In the genomic region with DNA sequence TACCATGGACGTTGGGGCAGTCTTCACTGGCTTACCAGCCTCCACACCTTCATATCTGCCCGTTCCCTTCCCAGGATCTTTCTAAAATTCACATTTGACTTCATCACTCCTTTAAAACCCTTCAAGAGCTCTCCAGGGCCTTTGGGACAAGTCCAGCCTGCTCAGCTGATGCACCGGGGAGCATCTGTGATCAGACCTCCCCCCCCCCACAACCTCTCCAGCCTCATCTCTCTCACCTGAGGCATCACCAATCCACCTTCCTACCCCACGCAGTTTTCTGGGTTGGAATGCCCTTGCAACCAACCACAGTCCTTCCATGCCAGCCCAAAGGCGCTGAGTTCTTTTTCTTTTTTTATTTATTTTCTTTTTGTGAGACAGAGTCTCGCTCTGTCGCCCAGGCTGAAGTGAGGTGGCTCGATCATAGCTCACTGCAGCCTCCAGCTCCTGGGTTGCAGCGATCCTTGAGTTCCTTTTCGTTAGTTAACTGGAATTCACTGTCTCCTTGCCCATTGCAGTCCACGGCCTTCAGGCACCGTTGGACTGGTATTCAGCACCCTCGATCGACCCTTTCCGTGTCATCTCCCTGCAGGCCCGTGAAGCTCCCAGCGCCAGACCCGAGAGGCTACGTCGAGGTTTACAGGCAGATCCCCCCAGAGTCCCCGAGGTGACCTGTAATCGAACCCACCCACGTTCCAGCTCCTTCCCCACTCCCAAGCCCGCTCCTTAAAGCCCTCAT, we compare ENCODE assay signal across 8 cellular contexts. TPM values are rescaled to one million over a fixed set of nuclear protein-coding genes. Genes with fewer than 3 reads are reported as not detected.
DNase-seq lines count a peak whose midpoint lies in the region; ATAC-seq and TF ChIP-seq lines count a peak whose summit lies in the region.

No MANE protein-coding gene starts in this region.

- no peaks in the 10 kb centered on the region for H3K9me3 Mint-ChIP-seq in activated T-helper 2 cell treated with anti-CD3 and anti-CD28 coated beads, Interferon-gamma antibody, Interleukin-2, Interleukin-4, amounts not matched to agents 10 μg/mL and 5 μg/mL and 100 μg/mL, durations not matched to agents 14 hours and 24 hours and 36 hours

- H3K4me3 Mint-ChIP-seq in activated T-helper 2 cell treated with anti-CD3 and anti-CD28 coated beads, Interferon-gamma antibody, Interleukin-2, Interleukin-4, amounts not matched to agents 10 μg/mL and 5 μg/mL and 100 μg/mL, durations not matched to agents 14 hours and 24 hours and 36 hours (ENCODE audit: low read depth) = peak overlapping the region; percentile 90

- H3K27me3 Mint-ChIP-seq in activated T-helper 2 cell treated with anti-CD3 and anti-CD28 coated beads, Interferon-gamma antibody, Interleukin-2, Interleukin-4, amounts not matched to agents 10 μg/mL and 5 μg/mL and 100 μg/mL, durations not matched to agents 14 hours and 24 hours and 36 hours (ENCODE audit: low read depth) = no peaks in the 10 kb centered on the region

- WGBS in sigmoid colon, 2 donors = 9 to 15% methylated on average over 24 of the region's 24 CpGs

- ATAC-seq in HG02678 (IDR thresholded peaks at IDR 0.05; ENCODE audit: unreplicated experiment) (peak; percentile 1), left ventricle myocardium superior (peak; percentile 0), HG02763 (IDR thresholded peaks at IDR 0.05; ENCODE audit: unreplicated experiment) (no peak)

- H3K9me3 ChIP-seq in BLaER1 (no peaks in the 10 kb centered on the region), sigmoid colon (no peaks in the 10 kb centered on the region)

- H3K36me3 ChIP-seq in BLaER1 (peaks cover 42% of the 10 kb centered on the region), sigmoid colon (peaks cover 0 to 12% (median 3%) of the 10 kb centered on the region in 4 donors)

- intact Hi-C loops in activated T-helper 2 cell treated with anti-CD3 and anti-CD28 coated beads, Interferon-gamma antibody, Interleukin-2, Interleukin-4, amounts not matched to agents 10 μg/mL and 5 μg/mL and 100 μg/mL, durations not matched to agents 14 hours and 24 hours and 36 hours (cut with micrococcal nuclease) = loop anchor here (1.0 to 5.0 kb wide), 3 partner anchors 31 to 67 kb away; partner anchors contain the start of genes ORAI2 and PRKRIP1
- intact Hi-C loops in left ventricle myocardium superior (cut with micrococcal nuclease) = no loop called here
- intact Hi-C loops in sigmoid colon (cut with DNase I) = no loop called here
- intact Hi-C loops in posterior vena cava (cut with DNase I) = no loop called here

- peaks cover 11% of the 10 kb centered on the region for H3K36me3 Mint-ChIP-seq in activated T-helper 2 cell treated with anti-CD3 and anti-CD28 coated beads, Interferon-gamma antibody, Interleukin-2, Interleukin-4, amounts not matched to agents 10 μg/mL and 5 μg/mL and 100 μg/mL, durations not matched to agents 14 hours and 24 hours and 36 hours (ENCODE audit: low read depth)

- H4K20me1 ChIP-seq in BLaER1 = peaks cover 29% of the 10 kb centered on the region; the same call in 1 of the 2 replicates

- H3K4me3 ChIP-seq in BLaER1 = peak overlapping the region; percentile 87
- peak overlapping the region; percentile 72 to 99 (median 92) for H3K4me3 ChIP-seq in sigmoid colon

- peak overlapping the region; percentile 86 for H3K27ac ChIP-seq in BLaER1
- H3K27ac ChIP-seq in sigmoid colon = peak overlapping the region; percentile 73 to 82 (median 78)

- peaks cover 21% of the 10 kb centered on the region for H3K4me1 Mint-ChIP-seq in activated T-helper 2 cell treated with anti-CD3 and anti-CD28 coated beads, Interferon-gamma antibody, Interleukin-2, Interleukin-4, amounts not matched to agents 10 μg/mL and 5 μg/mL and 100 μg/mL, durations not matched to agents 14 hours and 24 hours and 36 hours (ENCODE audit: low read depth)

- peak overlapping the region; percentile 92 for H3K4me2 ChIP-seq in BLaER1

- H3K27ac Mint-ChIP-seq in activated T-helper 2 cell treated with anti-CD3 and anti-CD28 coated beads, Interferon-gamma antibody, Interleukin-2, Interleukin-4, amounts not matched to agents 10 μg/mL and 5 μg/mL and 100 μg/mL, durations not matched to agents 14 hours and 24 hours and 36 hours = peak overlapping the region; percentile 83

- TF ChIP-seq EP300 in sigmoid colon (IDR thresholded peaks at IDR 0.05) = no peak

- TF ChIP-seq POLR2A in sigmoid colon (IDR thresholded peaks at IDR 0.05) = no peak

- DNase-seq in activated T-helper 2 cell treated with anti-CD3 and anti-CD28 coated beads, Interferon-gamma antibody, Interleukin-2, Interleukin-4, amounts not matched to agents 10 μg/mL and 5 μg/mL and 100 μg/mL, durations not matched to agents 14 hours and 24 hours and 36 hours (ENCODE audit: low spot score) = no peak
- DNase-seq in left ventricle myocardium superior (no peak), sigmoid colon (no peak), NCI-H2227 treated with DMSO at 0.1 percent for 48 hours (lab: John Stamatoyannopoulos, UW) (no peak), posterior vena cava (ENCODE audit: low spot score) (no peak)

- no peak for TF ChIP-seq CTCF in sigmoid colon (IDR thresholded peaks at IDR 0.05)

- peak overlapping the region; percentile 95 for H3K9ac ChIP-seq in BLaER1

- H3K27me3 ChIP-seq in BLaER1 = no peaks in the 10 kb centered on the region
- no peaks in the 10 kb centered on the region for H3K27me3 ChIP-seq in sigmoid colon

- H3K4me1 ChIP-seq in BLaER1 (peaks cover 69% of the 10 kb centered on the region), sigmoid colon (peaks cover 0 to 23% (median 19%) of the 10 kb centered on the region in 4 donors)

RNA-seq across cellular contexts. Expression of gene ALKBH4, which starts 0.7 kb away (rescaled TPM):
- 8.9 and 10.0 TPM in 2 replicates for total RNA-seq in activated T-helper 2 cell treated with anti-CD3 and anti-CD28 coated beads, Interferon-gamma antibody, Interleukin-2, Interleukin-4, amounts not matched to agents 10 μg/mL and 5 μg/mL and 100 μg/mL, durations not matched to agents 14 hours and 24 hours and 36 hours
- total RNA-seq in left ventricle myocardium superior = 4.5 TPM
- total RNA-seq in sigmoid colon = 10 to 100 TPM in 3 of 4 donors, 1 to 10 TPM in 1; 8.0 to 26.7 (median 15.5) TPM
- polyA plus RNA-seq in sigmoid colon = 10 to 100 TPM in 2 of 3 donors, 1 to 10 TPM in 1; 9.2 to 10.2 (median 10.2) TPM
- total RNA-seq in posterior vena cava = 1 to 10 TPM; 6.4 to 6.8 TPM

RNA-seq across cellular contexts. Expression of gene LRWD1, which starts 0.8 kb away (rescaled TPM):
- 21.8 and 22.0 TPM in 2 replicates for total RNA-seq in activated T-helper 2 cell treated with anti-CD3 and anti-CD28 coated beads, Interferon-gamma antibody, Interleukin-2, Interleukin-4, amounts not matched to agents 10 μg/mL and 5 μg/mL and 100 μg/mL, durations not matched to agents 14 hours and 24 hours and 36 hours
- 10.4 TPM for total RNA-seq in left ventricle myocardium superior
- 10 to 100 TPM in 1 of 4 donors, 1 to 10 TPM in 3; 7.2 to 19.4 (median 8.8) TPM for total RNA-seq in sigmoid colon
- polyA plus RNA-seq in sigmoid colon = 10 to 100 TPM; 13.4 to 18.8 (median 16.2) TPM
- total RNA-seq in posterior vena cava = 1 to 10 TPM; 6.6 to 9.2 TPM

RNA-seq across cellular contexts. Expression of gene POLR2J, which starts 14.7 kb away (rescaled TPM):
- total RNA-seq in activated T-helper 2 cell treated with anti-CD3 and anti-CD28 coated beads, Interferon-gamma antibody, Interleukin-2, Interleukin-4, amounts not matched to agents 10 μg/mL and 5 μg/mL and 100 μg/mL, durations not matched to agents 14 hours and 24 hours and 36 hours = 46.8 and 52.2 TPM in 2 replicates
- total RNA-seq in left ventricle myocardium superior = 49.6 TPM
- total RNA-seq in sigmoid colon = 10 to 100 TPM in 3 of 4 donors, 1 to 10 TPM in 1; 9.9 to 29.3 (median 20.5) TPM
- 100 to 1,000 TPM in 2 of 3 donors, 10 to 100 TPM in 1; 75.1 to 190 (median 166) TPM for polyA plus RNA-seq in sigmoid colon
- total RNA-seq in posterior vena cava = 10 to 100 TPM; 35.0 to 40.3 TPM

RNA-seq across cellular contexts. Expression of gene ORAI2, which starts 30.6 kb away (rescaled TPM):
- 53.5 and 53.8 TPM in 2 replicates for total RNA-seq in activated T-helper 2 cell treated with anti-CD3 and anti-CD28 coated beads, Interferon-gamma antibody, Interleukin-2, Interleukin-4, amounts not matched to agents 10 μg/mL and 5 μg/mL and 100 μg/mL, durations not matched to agents 14 hours and 24 hours and 36 hours
- total RNA-seq in left ventricle myocardium superior (3.1 TPM), sigmoid colon (10 to 100 TPM in 2 of 4 donors, 1 to 10 TPM in 2; 6.4 to 15.8 (median 11.1) TPM), posterior vena cava (10 to 100 TPM; 13.0 to 17.5 TPM)
- 10 to 100 TPM in 1 of 3 donors, 1 to 10 TPM in 2; 1.4 to 38.7 (median 3.6) TPM for polyA plus RNA-seq in sigmoid colon

RNA-seq across cellular contexts. Expression of gene RASA4B, which starts 53.6 kb away (rescaled TPM):
- 17.1 and 20.3 TPM in 2 replicates for total RNA-seq in activated T-helper 2 cell treated with anti-CD3 and anti-CD28 coated beads, Interferon-gamma antibody, Interleukin-2, Interleukin-4, amounts not matched to agents 10 μg/mL and 5 μg/mL and 100 μg/mL, durations not matched to agents 14 hours and 24 hours and 36 hours
- total RNA-seq in left ventricle myocardium superior (7.5 TPM), sigmoid colon (10 to 100 TPM in 2 of 4 donors, 1 to 10 TPM in 2; 2.5 to 39.1 (median 12.9) TPM), posterior vena cava (10 to 100 TPM; 12.1 to 17.6 TPM)
- 10 to 100 TPM; 11.4 to 24.4 (median 16.6) TPM for polyA plus RNA-seq in sigmoid colon
